In genomic region chr13:114152285-114152645, GRCh38 we compare ENCODE assay signal across 20 cellular contexts. TPM values are rescaled to one million over a fixed set of nuclear protein-coding genes. Genes with fewer than 3 reads are reported as not detected.
DNase-seq lines count a peak whose midpoint lies in the region; ATAC-seq and TF ChIP-seq lines count a peak whose summit lies in the region.
"Had no signal": no experiment of that assay in that cellular context is flagged by ENCODE, and none has a peak within 500 bp of the region (broad histone marks: within the 10 kb centered on the region; RNA-seq: fewer than 3 reads in every experiment).

No MANE protein-coding gene starts in this region.

- no peak for TF ChIP-seq EP300 in transverse colon (IDR thresholded peaks at IDR 0.05; ENCODE audit: low read depth)

- WGBS in hepatocyte (ENCODE audit: low lambda C conversion rate, missing lambda C conversion rate) = 88% methylated on average over 7 of the region's 7 CpGs
- 83 to 92% methylated on average over 2 to 7 of the region's 7 CpGs for WGBS in transverse colon (ENCODE audit: low coverage in 1 of 2), 2 donors

- H3K9me3 ChIP-seq in left ventricle myocardium inferior (replicated peaks) = no peaks in the 10 kb centered on the region
- H3K9me3 ChIP-seq in RWPE2 (ENCODE audit: severe bottlenecking) = no peaks in the 10 kb centered on the region
- no peaks in the 10 kb centered on the region for H3K9me3 ChIP-seq in hepatocyte (ENCODE audit: low read depth)
- no peaks in the 10 kb centered on the region for H3K9me3 ChIP-seq in transverse colon
- H3K9me3 ChIP-seq: psoas muscle, testis had no signal

- no peaks in the 10 kb centered on the region for H3K9me2 ChIP-seq in hepatocyte (replicated peaks; ENCODE audit: insufficient read depth)

- H4K20me1 ChIP-seq in hepatocyte (ENCODE audit: insufficient read depth, poor library complexity, severe bottlenecking) = no peaks in the 10 kb centered on the region

- no peaks in the 10 kb centered on the region for H3K79me2 ChIP-seq in hepatocyte

- no peak for TF ChIP-seq POLR2A in transverse colon (IDR thresholded peaks at IDR 0.05)

- peak; percentile 24 for ATAC-seq in Right ventricle myocardium inferior
- no peak for ATAC-seq in RWPE2 (ENCODE audit: low read depth)
- ATAC-seq: GM12878, SK-N-SH treated with all-trans-retinoic acid at 6 μM for 48 hours had no signal

- no peak overlapping the region for H2AFZ ChIP-seq in hepatocyte

- in situ Hi-C loops in transverse colon (cut with MboI; ENCODE audit: low pct_ligation_motif_present in 1 of 4, low pct_unique_long_range_greater_than_20kb in 1 of 4, low sequenced_read_pairs in 3 of 4) = no loop called here

- peaks cover 4% of the 10 kb centered on the region for H3K4me1 ChIP-seq in left ventricle myocardium inferior
- H3K4me1 ChIP-seq in RWPE2 (ENCODE audit: insufficient read depth, poor library complexity, severe bottlenecking) = peaks cover 9% of the 10 kb centered on the region
- no peaks in the 10 kb centered on the region for H3K4me1 ChIP-seq in hepatocyte (ENCODE audit: insufficient read depth)
- peaks cover 3 to 24% (median 13%) of the 10 kb centered on the region in 4 donors for H3K4me1 ChIP-seq in transverse colon
- H3K4me1 ChIP-seq: testis had no signal

- no peak for TF ChIP-seq CTCF in left ventricle myocardium inferior (IDR thresholded peaks at IDR 0.05; ENCODE audit: borderline replicate concordance)
- TF ChIP-seq CTCF in RWPE2 (IDR thresholded peaks at IDR 0.05; ENCODE audit: poor library complexity, severe bottlenecking) = no peak
- TF ChIP-seq CTCF in hepatocyte (IDR thresholded peaks at IDR 0.05; ENCODE audit: poor library complexity) = no peak
- TF ChIP-seq CTCF in transverse colon (IDR thresholded peaks at IDR 0.05) = no peak

- intact Hi-C loops in Right ventricle myocardium inferior (cut with DNase I) = no loop called here
- intact Hi-C loops in left ventricle myocardium inferior (cut with micrococcal nuclease) = no loop called here
- intact Hi-C loops in transverse colon (cut with DNase I; ENCODE audit: low total_unique reads) = no loop called here

- H3K27ac ChIP-seq in left ventricle myocardium inferior (replicated peaks) (no peak overlapping the region), RWPE2 (ENCODE audit: poor library complexity, severe bottlenecking) (no peak overlapping the region), hepatocyte (no peak overlapping the region), transverse colon (peak overlapping the region; percentile 73 to 82 (median 82))
- H3K27ac ChIP-seq: psoas muscle, testis had no signal

- DNase-seq in Right ventricle myocardium inferior (ENCODE audit: missing footprints) (no peak), left ventricle myocardium inferior (no peak), RWPE2 (ENCODE audit: low spot score) (peak; percentile 34), hepatocyte (ENCODE audit: low spot score) (peak; percentile 1), transverse colon (no peak), NCI-H1092 treated with DMSO at 0.1 percent for 48 hours (lab: John Stamatoyannopoulos, UW) (no peak), NCI-H1105 treated with DMSO at 0.1 percent for 48 hours (lab: John Stamatoyannopoulos, UW) (no peak), amniotic stem cell (lab: John Stamatoyannopoulos, UW) (no peak)
- DNase-seq: IMR-90, NCI-H1436, NCI-H526, T-helper 9 cell, testis had no signal

- H3K4me2 ChIP-seq in hepatocyte = no peak overlapping the region

- H3K4me3 ChIP-seq in left ventricle myocardium inferior (no peak overlapping the region), RWPE2 (ENCODE audit: severe bottlenecking) (no peak overlapping the region), hepatocyte (no peak overlapping the region), transverse colon (no peak overlapping the region)
- H3K4me3 ChIP-seq: GM12878, psoas muscle, testis had no signal

- H3K36me3 ChIP-seq in left ventricle myocardium inferior = no peaks in the 10 kb centered on the region
- H3K36me3 ChIP-seq in RWPE2 (ENCODE audit: low read depth) = no peaks in the 10 kb centered on the region
- H3K36me3 ChIP-seq in hepatocyte (replicated peaks; ENCODE audit: insufficient read depth, low read depth) = no peaks in the 10 kb centered on the region
- no peaks in the 10 kb centered on the region for H3K36me3 ChIP-seq in transverse colon

- H3K27me3 ChIP-seq in left ventricle myocardium inferior (ENCODE audit: low read depth) (no peaks in the 10 kb centered on the region), RWPE2 (ENCODE audit: insufficient read depth, poor library complexity, severe bottlenecking) (no peaks in the 10 kb centered on the region), hepatocyte (no peaks in the 10 kb centered on the region), transverse colon (no peaks in the 10 kb centered on the region)
- H3K27me3 ChIP-seq: testis had no signal

RNA-seq across cellular contexts. Expression of gene RASA3, which starts 19.8 kb away (rescaled TPM):
- total RNA-seq in Right ventricle myocardium inferior = 12.7 TPM
- 9.5 TPM for total RNA-seq in left ventricle myocardium inferior
- total RNA-seq in hepatocyte = 4.3 and 6.1 TPM in 2 replicates
- 5.6 and 5.8 TPM in 2 replicates for polyA plus RNA-seq in hepatocyte
- 10 to 100 TPM in 1 of 4 donors, 1 to 10 TPM in 3; 4.4 to 15.6 (median 8.5) TPM for total RNA-seq in transverse colon

RNA-seq across cellular contexts. Expression of gene CFAP97D2, which starts 26.8 kb away (rescaled TPM):
- not detected for total RNA-seq in Right ventricle myocardium inferior
- total RNA-seq in left ventricle myocardium inferior = not detected
- not detected in 2 replicates for total RNA-seq in hepatocyte
- not detected in 2 replicates for polyA plus RNA-seq in hepatocyte
- total RNA-seq in transverse colon = not detected
- total RNA-seq: activated CD8-positive, alpha-beta memory T cell treated with anti-CD3 and anti-CD28 coated beads for 36 hours; GM12878; IMR-90; psoas muscle; RPMI7951; WTC11 had no signal
- polyA plus RNA-seq: AG04450, GM12878, IMR-90 had no signal

Comparison
In these comparisons a context has a peak if more than half of its experiments do, and no peak if none do; other contexts are left out.
1. DNase-seq: peak in RWPE2 (single experiment) and hepatocyte (single experiment); none in Right ventricle myocardium inferior (single experiment), left ventricle myocardium inferior (single experiment), transverse colon (single experiment), NCI-H1092 treated with DMSO at 0.1 percent for 48 hours (single experiment), NCI-H1105 treated with DMSO at 0.1 percent for 48 hours (single experiment) and amniotic stem cell (single experiment).
2. H3K27ac ChIP-seq: peak in transverse colon (4 of 4); none in left ventricle myocardium inferior (single experiment), RWPE2 (single experiment) and hepatocyte (single experiment).